ENCODE assay signal across 18 cellular contexts in genomic region chr15:57410373-57410772, GRCh38. TPM values are rescaled to one million over a fixed set of nuclear protein-coding genes. Genes with fewer than 3 reads are reported as not detected.
DNase-seq lines count a peak whose midpoint lies in the region; ATAC-seq and TF ChIP-seq lines count a peak whose summit lies in the region.
"Had no signal": no experiment of that assay in that cellular context is flagged by ENCODE, and none has a peak within 500 bp of the region (broad histone marks: within the 10 kb centered on the region; RNA-seq: fewer than 3 reads in every experiment).

No MANE protein-coding gene starts in this region.

- H3K79me2 ChIP-seq in mesendoderm (ENCODE audit: control insufficient read depth, insufficient read depth, low read length), result peaks cover 2% of the 10 kb centered on the region
- peaks cover 1% of the 10 kb centered on the region for H3K79me2 ChIP-seq in trophoblast cell (ENCODE audit: control insufficient read depth, insufficient read depth, low read length, poor library complexity)

- no peak overlapping the region for H4K12ac ChIP-seq in trophoblast cell (ENCODE audit: low read depth, low read length)

- no peak overlapping the region for H3K4me2 ChIP-seq in mesendoderm (ENCODE audit: low read length)
- no peak overlapping the region for H3K4me2 ChIP-seq in trophoblast cell (ENCODE audit: low read length)

- no CpG with 5 or more reads among the region's 3 CpGs for WGBS in mesendoderm (ENCODE audit: extremely low coverage, insufficient coverage, low lambda C conversion rate)
- WGBS in trophoblast cell (ENCODE audit: extremely low coverage, insufficient coverage, insufficient read length), result no CpG with 5 or more reads among the region's 3 CpGs

- H3K36me3 ChIP-seq in mesendoderm (ENCODE audit: control insufficient read depth, insufficient read depth, low read length) (no peaks in the 10 kb centered on the region), trophoblast cell (ENCODE audit: control insufficient read depth in 1 of 2, insufficient read depth in 2 of 2, low read length in 2 of 2) (peaks cover 0 to 1% of the 10 kb centered on the region in 2 experiments)
- H3K36me3 ChIP-seq: BE2C had no signal

- H3K27ac ChIP-seq in mesendoderm (ENCODE audit: low read depth, low read length), result no peak overlapping the region
- H3K27ac ChIP-seq in trophoblast cell (ENCODE audit: low read depth, low read length), result no peak overlapping the region
- H3K27ac ChIP-seq: HL-60 had no signal

- H3K14ac ChIP-seq in trophoblast cell (ENCODE audit: low read length), result no peak overlapping the region

- DNase-seq in fibroblast of the aortic adventitia (ENCODE audit: low read depth) (peak; percentile 61), left cardiac atrium (peak; percentile 29), mesendoderm (no peak), sciatic nerve (ENCODE audit: low spot score) (no peak), foreskin melanocyte (no peak), DMS53 (lab: John Stamatoyannopoulos, UW) (no peak), trophoblast cell (no peak)
- DNase-seq: BE2C; C1 segment of cervical spinal cord; CD4-positive, CD25-positive, alpha-beta regulatory T cell; CD8-positive, alpha-beta memory T cell; COR-L47; DMS 273 treated with DMSO at 0.1 percent for 48 hours; GOT3; H7; HFFc6 had no signal

- peak overlapping the region; percentile 17 for H4K5ac ChIP-seq in mesendoderm (ENCODE audit: low read length)

- H2BK15ac ChIP-seq in mesendoderm (replicated peaks; ENCODE audit: low read depth), result no peak overlapping the region

- H2BK12ac ChIP-seq in trophoblast cell (ENCODE audit: low read length), result no peak overlapping the region

- TF ChIP-seq CTCF in fibroblast of the aortic adventitia (IDR thresholded peaks at IDR 0.05; ENCODE audit: insufficient read depth, low read length), result no peak

- intact Hi-C loops in left cardiac atrium (cut with DNase I), result no loop called here
- intact Hi-C loops in sciatic nerve (cut with DNase I), result no loop called here

- H3K4ac ChIP-seq in mesendoderm (ENCODE audit: low read depth, low read length), result peak overlapping the region; percentile 62
- no peak overlapping the region for H3K4ac ChIP-seq in trophoblast cell (ENCODE audit: low read depth, low read length)

- H3K4me3 ChIP-seq in fibroblast of the aortic adventitia (ENCODE audit: low read depth, low read length) (no peak overlapping the region), mesendoderm (ENCODE audit: low read length) (no peak overlapping the region), trophoblast cell (ENCODE audit: low read depth, low read length) (no peak overlapping the region)

- peaks cover 31% of the 10 kb centered on the region for H3K4me1 ChIP-seq in mesendoderm (ENCODE audit: control insufficient read depth, low read depth, low read length)
- peaks cover 10 to 11% of the 10 kb centered on the region in 2 experiments for H3K4me1 ChIP-seq in trophoblast cell (ENCODE audit: control insufficient read depth in 1 of 2, insufficient read depth in 2 of 2, low read length in 2 of 2)
- H3K4me1 ChIP-seq: BE2C had no signal

- H4K91ac ChIP-seq in trophoblast cell (ENCODE audit: low read depth, low read length), result no peak overlapping the region

- H2AK5ac ChIP-seq in mesendoderm (ENCODE audit: low read length) (peak overlapping the region; percentile 92), trophoblast cell (ENCODE audit: low read length) (no peak overlapping the region)

- H4K8ac ChIP-seq in mesendoderm (ENCODE audit: low read depth, low read length) (no peak overlapping the region), trophoblast cell (ENCODE audit: low read depth, low read length) (no peak overlapping the region)

- ATAC-seq in left cardiac atrium, result peak; percentile 20 to 71
- peak; percentile 35 for ATAC-seq in sciatic nerve
- ATAC-seq: HCT116 had no signal

- H3K18ac ChIP-seq in mesendoderm (ENCODE audit: low read length) (no peak overlapping the region), trophoblast cell (ENCODE audit: low read length) (no peak overlapping the region)

- H3K23ac ChIP-seq in mesendoderm (ENCODE audit: low read length), result no peak overlapping the region
- no peak overlapping the region for H3K23ac ChIP-seq in trophoblast cell (ENCODE audit: low read length)

- H3K9me3 ChIP-seq in trophoblast cell (ENCODE audit: insufficient read depth, low read depth, low read length), result peaks cover 2% of the 10 kb centered on the region
- H3K9me3 ChIP-seq: BE2C had no signal

- H3K56ac ChIP-seq in mesendoderm (ENCODE audit: low read length), result peak overlapping the region; percentile 36

- H3K79me1 ChIP-seq in mesendoderm (ENCODE audit: low read length) (peaks cover 11% of the 10 kb centered on the region), trophoblast cell (ENCODE audit: low read length) (peaks cover 7% of the 10 kb centered on the region)

- H2BK120ac ChIP-seq in mesendoderm (ENCODE audit: low read depth, low read length) (no peak overlapping the region), trophoblast cell (ENCODE audit: insufficient read depth, low read length, poor library complexity) (no peak overlapping the region)

- H3K9ac ChIP-seq in mesendoderm (ENCODE audit: low read length) (no peak overlapping the region), trophoblast cell (ENCODE audit: low read length) (no peak overlapping the region)

- H3K27me3 ChIP-seq in mesendoderm (ENCODE audit: insufficient read depth, low read length, poor library complexity) (no peaks in the 10 kb centered on the region), trophoblast cell (ENCODE audit: insufficient read depth, low read length) (no peaks in the 10 kb centered on the region)
- H3K27me3 ChIP-seq: BE2C had no signal

- no peak overlapping the region for H2AFZ ChIP-seq in trophoblast cell (ENCODE audit: insufficient read depth, low read length, poor library complexity)

- H2BK5ac ChIP-seq in mesendoderm (ENCODE audit: low read length), result peak overlapping the region; percentile 76
- no peak overlapping the region for H2BK5ac ChIP-seq in trophoblast cell (ENCODE audit: low read depth, low read length, poor library complexity)

RNA-seq across cellular contexts. Expression of gene CGNL1, which starts 34.1 kb away (rescaled TPM):
- 0.90 and 11.0 TPM in 2 replicates for total RNA-seq in fibroblast of the aortic adventitia (ENCODE audit: low replicate concordance)
- 10 to 100 TPM; 16.8 to 26.0 TPM for total RNA-seq in left cardiac atrium
- 8.1 TPM for polyA plus RNA-seq in mesendoderm (2013, experiment 1 of 2)
- polyA plus RNA-seq in mesendoderm (2013, experiment 2 of 2), result 8.8 TPM
- 38.1 TPM for total RNA-seq in sciatic nerve
- polyA plus RNA-seq in trophoblast cell (2013), result 9.6 and 10.1 TPM in 2 replicates
- total RNA-seq: CD4-positive, CD25-positive, alpha-beta regulatory T cell; CD8-positive, alpha-beta memory T cell had no signal
- polyA plus RNA-seq: CD4-positive, CD25-positive, alpha-beta regulatory T cell; CD8-positive, alpha-beta memory T cell had no signal

Comparison
In these comparisons a context has a peak if more than half of its experiments do, and no peak if none do; other contexts are left out.
1. DNase-seq: peak in fibroblast of the aortic adventitia (single experiment) and left cardiac atrium (single experiment); none in mesendoderm (single experiment), sciatic nerve (single experiment), foreskin melanocyte (single experiment), DMS53 (single experiment) and trophoblast cell (0 of 2).